In genomic region chr4:6474053-6474568, GRCh38 we compare ENCODE assay signal across 2 cellular contexts.
TF ChIP-seq lines count a peak whose summit lies in the region.

No MANE protein-coding gene starts in this region.

TF ChIP-seq in HEK293, 187 proteins besides CTCF, POLR2A, EP300 and RAD21 (continued from another document):
- TF ChIP-seq AEBP2 (tag by site-specific recombination; IDR thresholded peaks at IDR 0.05; ENCODE audit: borderline replicate concordance): no peak
- peak; percentile 31; the same call in 1 of the 2 replicates for TF ChIP-seq GLIS2 (tag by site-specific recombination; IDR thresholded peaks at IDR 0.05)
- no peak for TF ChIP-seq TCF7L2 (IDR thresholded peaks at IDR 0.05; ENCODE audit: borderline replicate concordance, low read depth, low read length)
- no peak for TF ChIP-seq ZXDB (tag by site-specific recombination; IDR thresholded peaks at IDR 0.05)
- no peak for TF ChIP-seq ZNF248 (tag by site-specific recombination; IDR thresholded peaks at IDR 0.05)
- no peak for TF ChIP-seq ZNF658 (tag by site-specific recombination; IDR thresholded peaks at IDR 0.05)
- TF ChIP-seq ZNF426 (tag by site-specific recombination; IDR thresholded peaks at IDR 0.05): no peak
- peak; percentile 68; the same call in 1 of the 2 replicates for TF ChIP-seq ZNF223 (tag by site-specific recombination; IDR thresholded peaks at IDR 0.05)
- TF ChIP-seq ZNF132 (tag by site-specific recombination; IDR thresholded peaks at IDR 0.05; ENCODE audit: borderline replicate concordance): no peak
- no peak for TF ChIP-seq ZSCAN16 (tag by site-specific recombination; IDR thresholded peaks at IDR 0.05)
- no peak for TF ChIP-seq ZBTB17 (tag by site-specific recombination; IDR thresholded peaks at IDR 0.05)
- no peak for TF ChIP-seq ZNF148 (tag by site-specific recombination; IDR thresholded peaks at IDR 0.05; ENCODE audit: borderline replicate concordance)
- no peak for TF ChIP-seq ZNF19 (tag by site-specific recombination; IDR thresholded peaks at IDR 0.05; ENCODE audit: low read depth)
- no peak for TF ChIP-seq ZNF133 (tag by site-specific recombination; IDR thresholded peaks at IDR 0.05)
- no peak for TF ChIP-seq ZNF777 (tag by site-specific recombination; IDR thresholded peaks at IDR 0.05; ENCODE audit: borderline replicate concordance)
- TF ChIP-seq ZNF37A (tag by site-specific recombination; IDR thresholded peaks at IDR 0.05): no peak
- no peak for TF ChIP-seq PRDM4 (tag by site-specific recombination; IDR thresholded peaks at IDR 0.05)
- TF ChIP-seq ZNF621 (tag by site-specific recombination; IDR thresholded peaks at IDR 0.05): no peak
- no peak for TF ChIP-seq ZNF157 (tag by site-specific recombination; IDR thresholded peaks at IDR 0.05)
- TF ChIP-seq ZNF530 (tag by site-specific recombination; IDR thresholded peaks at IDR 0.05; ENCODE audit: low read depth): no peak
- TF ChIP-seq PRDM1 (tag by site-specific recombination; IDR thresholded peaks at IDR 0.05): no peak
- no peak for TF ChIP-seq ZNF18 (tag by site-specific recombination; IDR thresholded peaks at IDR 0.05)

TF ChIP-seq in K562, 482 proteins besides CTCF, POLR2A, EP300 and RAD21 (continued from another document):
- TF ChIP-seq CHD7 (IDR thresholded peaks at IDR 0.05; ENCODE audit: low read depth, low read length) (no peak), NFE2 (IDR thresholded peaks at IDR 0.05; ENCODE audit: low read depth) (no peak), ZNF584 (CRISPR knock-in tag; IDR thresholded peaks at IDR 0.05; ENCODE audit: low read depth) (no peak), FOXK1 (CRISPR knock-in tag; IDR thresholded peaks at IDR 0.05; ENCODE audit: borderline replicate concordance) (no peak), FOXK2 (conservative IDR thresholded peaks at IDR 0.05 in 1 of 2, IDR thresholded peaks at IDR 0.05 in 1 of 2; ENCODE audit: low read depth in 2 of 2) (no peak), E2F1 (CRISPR knock-in tag; IDR thresholded peaks at IDR 0.05) (no peak), HMG20A (CRISPR knock-in tag; conservative IDR thresholded peaks at IDR 0.05) (no peak), FOSL1 (tag; conservative IDR thresholded peaks at IDR 0.05) (no peak), ADNP (tag; IDR thresholded peaks at IDR 0.05) (no peak), ZBTB11 (CRISPR knock-in tag; IDR thresholded peaks at IDR 0.05) (no peak), CTCFL (IDR thresholded peaks at IDR 0.05; ENCODE audit: borderline replicate concordance, insufficient read depth, low read depth, low read length, poor library complexity, severe bottlenecking) (peak; percentile 85), DNMT1 (IDR thresholded peaks at IDR 0.05) (no peak), RBM34 (IDR thresholded peaks at IDR 0.05; ENCODE audit: borderline replicate concordance, insufficient read depth, low read length) (no peak), MCM7 (IDR thresholded peaks at IDR 0.05) (no peak)
TF ChIP-seq in K562: peak in this region for 3.
